ENCODE assay signal across 9 cellular contexts in genomic region chr13:110907951-110908898, GRCh38. TPM values are rescaled to one million over a fixed set of nuclear protein-coding genes. Genes with fewer than 3 reads are reported as not detected.
DNase-seq lines count a peak whose midpoint lies in the region; ATAC-seq and TF ChIP-seq lines count a peak whose summit lies in the region.
"Had no signal": no experiment of that assay in that cellular context is flagged by ENCODE, and none has a peak within 500 bp of the region (broad histone marks: within the 10 kb centered on the region; RNA-seq: fewer than 3 reads in every experiment).

No MANE protein-coding gene starts in this region.

- POLR2A ChIA-PET in activated CD8-positive, alpha-beta T cell treated with anti-CD3 and anti-CD28 coated beads for 36 hours (lab: Charles Lee), result interaction anchor here (0.7 to 1.0 kb wide), 2 partner anchors 22 to 34 kb away, joined by 3 read pairs; no protein-coding TSS in a partner anchor
- POLR2A ChIA-PET in activated CD8-positive, alpha-beta T cell treated with anti-CD3 and anti-CD28 coated beads, Interleukin-2, amount 10 ng/mL, durations not matched to agents 7 days and 5 days (lab: Charles Lee), result no interaction called here

- peak; percentile 52 for ATAC-seq in activated CD8-positive, alpha-beta T cell treated with anti-CD3 and anti-CD28 coated beads for 36 hours
- no peak for ATAC-seq in activated CD8-positive, alpha-beta T cell treated with anti-CD3 and anti-CD28 coated beads, Interleukin-2, amount 10 ng/mL, durations not matched to agents 7 days and 5 days
- peak; percentile 94 for ATAC-seq in RWPE2 (ENCODE audit: low read depth)
- no peak for ATAC-seq in GM18498 (IDR thresholded peaks at IDR 0.05; ENCODE audit: unreplicated experiment)
- ATAC-seq in GM21526 (IDR thresholded peaks at IDR 0.05; ENCODE audit: low FRiP score, unreplicated experiment), result no peak

- H3K36me3 ChIP-seq in RWPE2 (ENCODE audit: low read depth) (peaks cover 73% of the 10 kb centered on the region), suprapubic skin (peaks cover 18% of the 10 kb centered on the region)

- intact Hi-C loops in activated CD8-positive, alpha-beta T cell treated with anti-CD3 and anti-CD28 coated beads for 36 hours (cut with micrococcal nuclease), result no loop called here

- peak overlapping the region; percentile 62 for H3K27ac Mint-ChIP-seq in activated CD8-positive, alpha-beta T cell treated with anti-CD3 and anti-CD28 coated beads for 36 hours
- no peak overlapping the region for H3K27ac Mint-ChIP-seq in activated CD8-positive, alpha-beta T cell treated with anti-CD3 and anti-CD28 coated beads, Interleukin-2, amount 10 ng/mL, durations not matched to agents 7 days and 5 days

- no peak for TF ChIP-seq POLR2A in suprapubic skin (IDR thresholded peaks at IDR 0.05)

- TF ChIP-seq EP300 in suprapubic skin (IDR thresholded peaks at IDR 0.05), result no peak

- H3K4me1 Mint-ChIP-seq in activated CD8-positive, alpha-beta T cell treated with anti-CD3 and anti-CD28 coated beads for 36 hours (ENCODE audit: low read depth), result peaks cover 63% of the 10 kb centered on the region
- H3K4me1 Mint-ChIP-seq in activated CD8-positive, alpha-beta T cell treated with anti-CD3 and anti-CD28 coated beads, Interleukin-2, amount 10 ng/mL, durations not matched to agents 7 days and 5 days (ENCODE audit: low read depth), result peaks cover 62% of the 10 kb centered on the region

- 50% methylated on average over 9 of the region's 9 CpGs for WGBS in suprapubic skin

- H3K4me3 Mint-ChIP-seq in activated CD8-positive, alpha-beta T cell treated with anti-CD3 and anti-CD28 coated beads for 36 hours, result no peak overlapping the region
- no peak overlapping the region for H3K4me3 Mint-ChIP-seq in activated CD8-positive, alpha-beta T cell treated with anti-CD3 and anti-CD28 coated beads, Interleukin-2, amount 10 ng/mL, durations not matched to agents 7 days and 5 days

- H3K27ac ChIP-seq in RWPE2 (ENCODE audit: poor library complexity, severe bottlenecking) (peak overlapping the region; percentile 89), suprapubic skin (peak overlapping the region; percentile 37)
- H3K27ac ChIP-seq: C4-2B had no signal

- TF ChIP-seq CTCF in activated CD8-positive, alpha-beta T cell treated with anti-CD3 and anti-CD28 coated beads for 36 hours (IDR thresholded peaks at IDR 0.05), result no peak
- TF ChIP-seq CTCF in RWPE2 (IDR thresholded peaks at IDR 0.05; ENCODE audit: poor library complexity, severe bottlenecking), result peak; percentile 30
- TF ChIP-seq CTCF in suprapubic skin (IDR thresholded peaks at IDR 0.05), result no peak

- H3K27me3 Mint-ChIP-seq in activated CD8-positive, alpha-beta T cell treated with anti-CD3 and anti-CD28 coated beads for 36 hours, result no peaks in the 10 kb centered on the region
- no peaks in the 10 kb centered on the region for H3K27me3 Mint-ChIP-seq in activated CD8-positive, alpha-beta T cell treated with anti-CD3 and anti-CD28 coated beads, Interleukin-2, amount 10 ng/mL, durations not matched to agents 7 days and 5 days (ENCODE audit: low read depth)

- CTCF ChIA-PET in activated CD8-positive, alpha-beta T cell treated with anti-CD3 and anti-CD28 coated beads for 36 hours (lab: Charles Lee), result no interaction called here
- CTCF ChIA-PET in activated CD8-positive, alpha-beta T cell treated with anti-CD3 and anti-CD28 coated beads, Interleukin-2, amount 10 ng/mL, durations not matched to agents 7 days and 5 days (lab: Charles Lee), result interaction anchor here (0.8 to 1.4 kb wide), 2 partner anchors 7 to 291 kb away, joined by 3 to 4 read pairs; no protein-coding TSS in a partner anchor

- no peak overlapping the region for H3K4me3 ChIP-seq in RWPE2 (ENCODE audit: severe bottlenecking)
- H3K4me3 ChIP-seq in suprapubic skin, result no peak overlapping the region

- peak; percentile 46 for DNase-seq in activated CD8-positive, alpha-beta T cell treated with anti-CD3 and anti-CD28 coated beads for 36 hours
- no peak for DNase-seq in activated CD8-positive, alpha-beta T cell treated with anti-CD3 and anti-CD28 coated beads, Interleukin-2, amount 10 ng/mL, durations not matched to agents 7 days and 5 days
- peak; percentile 94 for DNase-seq in RWPE2 (ENCODE audit: low spot score)
- peak; percentile 92 for DNase-seq in iPS DF 4.7 (ENCODE audit: extremely low read depth, low spot score)
- DNase-seq in suprapubic skin (ENCODE audit: low spot score in 2 of 2), result no peak
- DNase-seq in UCSD-AML1 (lab: John Stamatoyannopoulos, UW; ENCODE audit: unreplicated experiment), result no peak

- H3K4me1 ChIP-seq in RWPE2 (ENCODE audit: insufficient read depth, poor library complexity, severe bottlenecking) (peaks cover 33% of the 10 kb centered on the region), suprapubic skin (peaks cover 56% of the 10 kb centered on the region)

- peaks cover 55% of the 10 kb centered on the region for H3K36me3 Mint-ChIP-seq in activated CD8-positive, alpha-beta T cell treated with anti-CD3 and anti-CD28 coated beads for 36 hours (ENCODE audit: low read depth)
- peaks cover 67% of the 10 kb centered on the region for H3K36me3 Mint-ChIP-seq in activated CD8-positive, alpha-beta T cell treated with anti-CD3 and anti-CD28 coated beads, Interleukin-2, amount 10 ng/mL, durations not matched to agents 7 days and 5 days (ENCODE audit: low read depth)

- H3K27me3 ChIP-seq in RWPE2 (ENCODE audit: insufficient read depth, poor library complexity, severe bottlenecking) (no peaks in the 10 kb centered on the region), suprapubic skin (no peaks in the 10 kb centered on the region)

- H3K9me3 ChIP-seq in RWPE2 (ENCODE audit: severe bottlenecking) (no peaks in the 10 kb centered on the region), suprapubic skin (no peaks in the 10 kb centered on the region)

- no peaks in the 10 kb centered on the region for H3K9me3 Mint-ChIP-seq in activated CD8-positive, alpha-beta T cell treated with anti-CD3 and anti-CD28 coated beads for 36 hours
- H3K9me3 Mint-ChIP-seq in activated CD8-positive, alpha-beta T cell treated with anti-CD3 and anti-CD28 coated beads, Interleukin-2, amount 10 ng/mL, durations not matched to agents 7 days and 5 days (ENCODE audit: insufficient read depth), result no peaks in the 10 kb centered on the region

RNA-seq across cellular contexts. Expression of gene ANKRD10, which starts 6.6 kb away (rescaled TPM):
- total RNA-seq in activated CD8-positive, alpha-beta T cell treated with anti-CD3 and anti-CD28 coated beads for 36 hours, result 10 to 100 TPM; 81.6 to 86.1 TPM
- total RNA-seq in activated CD8-positive, alpha-beta T cell treated with anti-CD3 and anti-CD28 coated beads, Interleukin-2, amount 10 ng/mL, durations not matched to agents 7 days and 5 days, result 10 to 100 TPM; 83.9 to 86.3 TPM
- total RNA-seq in suprapubic skin, result 10 to 100 TPM; 39.5 to 94.4 (median 56.2) TPM

Comparison
In these comparisons a context has a peak if more than half of its experiments do, and no peak if none do; other contexts are left out.
1. ATAC-seq: peak in activated CD8-positive, alpha-beta T cell treated with anti-CD3 and anti-CD28 coated beads for 36 hours (single experiment) and RWPE2 (single experiment); none in activated CD8-positive, alpha-beta T cell treated with anti-CD3 and anti-CD28 coated beads, Interleukin-2, amount 10 ng/mL, durations not matched to agents 7 days and 5 days (single experiment), GM18498 (single experiment) and GM21526 (single experiment).
2. DNase-seq: peak in activated CD8-positive, alpha-beta T cell treated with anti-CD3 and anti-CD28 coated beads for 36 hours (single experiment), RWPE2 (single experiment) and iPS DF 4.7 (single experiment); none in activated CD8-positive, alpha-beta T cell treated with anti-CD3 and anti-CD28 coated beads, Interleukin-2, amount 10 ng/mL, durations not matched to agents 7 days and 5 days (single experiment), suprapubic skin (0 of 2) and UCSD-AML1 (single experiment).